8 cellular contexts compared by ENCODE assay signal in the genomic region with DNA sequence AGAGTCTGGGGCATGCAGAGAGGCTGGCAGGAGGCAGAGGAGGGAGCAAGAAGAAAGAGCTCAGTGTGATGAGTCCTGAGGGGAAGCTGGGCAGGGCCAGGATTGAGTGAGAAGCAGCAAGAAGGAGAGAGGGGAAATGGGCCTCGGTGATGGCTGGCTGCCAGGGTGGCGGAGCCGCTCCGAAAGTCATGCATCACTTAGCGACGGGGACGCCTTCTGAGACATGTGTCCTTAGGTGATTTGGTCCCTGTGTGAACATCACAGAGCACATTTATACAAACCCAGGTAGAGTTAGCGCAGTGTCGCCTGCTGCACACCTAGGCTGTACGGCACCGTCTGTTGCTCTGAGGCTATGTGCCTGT. TPM values are rescaled to one million over a fixed set of nuclear protein-coding genes. Genes with fewer than 3 reads are reported as not detected.
DNase-seq lines count a peak whose midpoint lies in the region; ATAC-seq, FAIRE-seq and TF ChIP-seq lines count a peak whose summit lies in the region.

No MANE protein-coding gene starts in this region.

- POLR2A ChIA-PET in OCI-LY7 (lab: Charles Lee), result interaction anchor here (0.9 to 1.6 kb wide), 3 partner anchors 8 to 14 kb away, joined by 3 to 4 read pairs (median 4); no protein-coding TSS in a partner anchor
- POLR2A ChIA-PET in GM12878 (lab: Charles Lee), result interaction anchor here (0.6 to 1.0 kb wide), 3 partner anchors 8 to 15 kb away, joined by 3 to 7 read pairs (median 4); a partner anchor contains a TSS

- intact Hi-C loops in OCI-LY7 (cut with micrococcal nuclease; ENCODE audit: unreplicated experiment), result loop anchor here (10.0 kb wide), 1 partner anchor 1003 kb away; no protein-coding TSS in a partner anchor
- intact Hi-C loops in GM12878 (cut with micrococcal nuclease; ENCODE audit: unreplicated experiment), result loop anchor here (10.0 kb wide), 1 partner anchor 183 kb away; no protein-coding TSS in a partner anchor
- intact Hi-C loops in sciatic nerve (cut with DNase I), result no loop called here

- H4K20me1 ChIP-seq in OCI-LY7 (ENCODE audit: insufficient read depth, low read length) (peaks cover 4% of the 10 kb centered on the region; the same call in 1 of the 2 replicates), GM12878 (ENCODE audit: control insufficient read depth, insufficient read depth) (peaks cover 11% of the 10 kb centered on the region)

- in situ Hi-C loops in GM12878 (cut with MboI), result no loop called here

- peaks cover 56% of the 10 kb centered on the region for H3K4me1 ChIP-seq in OCI-LY7 (ENCODE audit: insufficient read depth, low read length, poor library complexity, severe bottlenecking)
- peaks cover 50% of the 10 kb centered on the region for H3K4me1 ChIP-seq in GM12878 (ENCODE audit: control insufficient read depth, insufficient read depth, low read length)

- peak overlapping the region; percentile 94 for H3K4me2 ChIP-seq in OCI-LY7 (ENCODE audit: low read length)
- H3K4me2 ChIP-seq in GM12878 (ENCODE audit: control insufficient read depth, insufficient read depth), result peak overlapping the region; percentile 75

- CTCF ChIA-PET in OCI-LY7 (lab: Charles Lee; ENCODE audit: unreplicated experiment) (no interaction called here), GM12878 (lab: Yijun Ruan, JAX) (interaction anchor here (1.2 to 6.2 kb wide), 5 partner anchors 10 to 25 kb away, joined by 4 to 48 read pairs (median 5); no protein-coding TSS in a partner anchor)

- TF ChIP-seq RAD21 in GM12878 (IDR thresholded peaks at IDR 0.05; ENCODE audit: insufficient read depth, low read depth, low read length), result no peak

- no peaks in the 10 kb centered on the region for H3K9me2 ChIP-seq in OCI-LY7 (ENCODE audit: insufficient read depth, low read length)

- H3K79me2 ChIP-seq in OCI-LY7 (ENCODE audit: insufficient read depth, low read depth, low read length) (peaks cover 68% of the 10 kb centered on the region), GM12878 (ENCODE audit: control insufficient read depth, insufficient read depth, low read length) (peaks cover 77% of the 10 kb centered on the region)

- ATAC-seq in GM12878, result peak; percentile 11
- ATAC-seq in sciatic nerve, result peak; percentile 23
- ATAC-seq in HG02642 (IDR thresholded peaks at IDR 0.05; ENCODE audit: poor library complexity, unreplicated experiment), result no peak

- DNase-seq in GM10266 (ENCODE audit: extremely low spot score), result peak; percentile 49
- DNase-seq in OCI-LY7 (ENCODE audit: low spot score), result peak; percentile 56
- no peak for DNase-seq in GM12878 (ENCODE audit: low read depth, low spot score)
- no peak for DNase-seq in sciatic nerve (ENCODE audit: low spot score)
- DNase-seq in SKM-1 (lab: John Stamatoyannopoulos, UW; ENCODE audit: unreplicated experiment), result no peak
- DNase-seq in globus pallidus (ENCODE audit: low spot score), result no peak
- DNase-seq in HuH-7.5 (ENCODE audit: low spot score), result no peak

- H3K9ac ChIP-seq in GM12878 (ENCODE audit: control insufficient read depth, insufficient read depth, low read length), result peak overlapping the region; percentile 59

- no peak for TF ChIP-seq EP300 in GM12878 (IDR thresholded peaks at IDR 0.05; ENCODE audit: borderline replicate concordance in 1 of 2, control insufficient read depth in 1 of 2, low read depth in 2 of 2, low read length in 2 of 2)

- H3K4me3 ChIP-seq in OCI-LY7 (ENCODE audit: low read depth, low read length, poor library complexity, severe bottlenecking) (peak overlapping the region; percentile 64), GM12878 (peak overlapping the region; percentile 73)

- no peaks in the 10 kb centered on the region for H3K27me3 ChIP-seq in GM12878 (replicated peaks in 1 of 2; ENCODE audit: control insufficient read depth in 2 of 2, insufficient read depth in 2 of 2, low read length in 1 of 2)

- 4% methylated on average over 11 of the region's 11 CpGs for WGBS in GM12878 (ENCODE audit: insufficient coverage, insufficient replicate concordance, low lambda C conversion rate, missing lambda C conversion rate)

- no peak for TF ChIP-seq POLR2A in GM12878 (IDR thresholded peaks at IDR 0.05; ENCODE audit: low read depth, low read length)

- H3K36me3 ChIP-seq in OCI-LY7 (ENCODE audit: insufficient read depth, low read length), result peaks cover 5% of the 10 kb centered on the region; the same call in 1 of the 2 replicates
- H3K36me3 ChIP-seq in GM12878 (ENCODE audit: control insufficient read depth in 2 of 2, insufficient read depth in 2 of 2, low read length in 1 of 2), result peaks cover 3 to 7% of the 10 kb centered on the region in 2 experiments; a peak in 3 of 4 replicates

- SMC1A ChIA-PET in GM12878 (lab: Charles Lee; ENCODE audit: uncharacterized antibody, unreplicated experiment), result interaction anchor here (1.0 to 5.9 kb wide), 5 partner anchors 10 to 25 kb away, joined by 3 to 72 read pairs (median 8); a partner anchor contains a TSS

- FAIRE-seq in GM12878 (lab: Jason Lieb, UNC), result no peak

- no peaks in the 10 kb centered on the region for H3K9me3 ChIP-seq in OCI-LY7 (ENCODE audit: low read length)
- no peaks in the 10 kb centered on the region for H3K9me3 ChIP-seq in GM12878 (replicated peaks; ENCODE audit: control insufficient read depth, insufficient read depth, low read length)

- RAD21 ChIA-PET in GM12878 (lab: Charles Lee; ENCODE audit: unreplicated experiment), result interaction anchor here (0.6 to 2.0 kb wide), 6 partner anchors 9 to 25 kb away, joined by 4 to 14 read pairs (median 6); a partner anchor contains a TSS

- BruUV-seq in OCI-LY7 (replicated peaks; lab: Mats Ljungman, UMichigan), result no TSS peak
- BruUV-seq in GM12878 (replicated peaks; lab: Mats Ljungman, UMichigan), result no TSS peak

- H2AFZ ChIP-seq in OCI-LY7 (ENCODE audit: low read length) (no peak overlapping the region), GM12878 (ENCODE audit: control insufficient read depth, low read depth, low read length) (no peak overlapping the region)

- TF ChIP-seq CTCF in GM10266 (IDR thresholded peaks at IDR 0.05; ENCODE audit: control insufficient read depth, insufficient read depth, low read depth, missing control alignments) (no peak), OCI-LY7 (conservative IDR thresholded peaks at IDR 0.05; ENCODE audit: low read length) (no peak), GM12878 (IDR thresholded peaks at IDR 0.05 in 2 of 3, conservative IDR thresholded peaks at IDR 0.05 in 1 of 3; ENCODE audit: control insufficient read depth in 2 of 3, extremely low read depth in 1 of 3, insufficient read depth in 1 of 3, low read depth in 3 of 3, low read length in 3 of 3) (no peak)

- H3K27ac ChIP-seq in OCI-LY7 (ENCODE audit: low read depth, low read length, poor library complexity, severe bottlenecking) (peak overlapping the region; percentile 96), GM12878 (ENCODE audit: control insufficient read depth, insufficient read depth) (peak overlapping the region; percentile 94)

RNA-seq across cellular contexts. Expression of a gene that starts 15.1 kb away (rescaled TPM):
- total RNA-seq in OCI-LY7 (2014; rRNA removed; shearing (Covaris generic)), result 15.0 and 22.3 TPM in 2 replicates
- total RNA-seq in OCI-LY7 (2022) (43.2 and 43.9 TPM in 2 replicates), GM12878 (2014; rRNA removed) (25.2 and 27.7 TPM in 2 replicates), GM12878 (2014; rRNA removed; fragmentation: Illumina TruSeq; extraction: Trizol) (9.8 and 9.9 TPM in 2 replicates), GM12878 (2021) (44.7 and 45.5 TPM in 2 replicates), sciatic nerve (36.3 TPM)
- total RNA-seq in GM12878 (2013; cell fraction: nucleolus; rRNA removed), result 103 and 120 TPM in 2 replicates
- 16.4 TPM for polyA plus RNA-seq in GM12878 (2011; ENCODE audit: low read depth)
- polyA plus RNA-seq in GM12878 (2011; rRNA removed) (30.9 and 41.8 TPM in 2 replicates), GM12878 (2014; fragmentation: Illumina TruSeq; extraction: Trizol) (18.6 and 24.1 TPM in 2 replicates), GM12878 (2014; fragmentation: Nextera tagmentation; extraction: Ambion mirVana) (1 to 10 TPM in 1 of 2 experiments, under 1 TPM in 1; 0.63 to 2.6 TPM), GM12878 (2014; rRNA removed) (30.9 and 35.2 TPM in 2 replicates), GM12878 (2016; fragmentation: Nextera tagmentation; extraction: Ambion mirVana) (10 to 100 TPM; 27.0 to 32.9 TPM)
- 45.0 and 49.5 TPM in 2 replicates for polyA plus RNA-seq in GM12878 (2011; cell fraction: cytosol; rRNA removed)
- polyA plus RNA-seq in GM12878 (2011; cell fraction: nucleus; rRNA removed), result 43.1 and 44.1 TPM in 2 replicates
- polyA plus RNA-seq in GM12878 (2012), result 44.7 and 50.1 TPM in 2 replicates
- polyA minus RNA-seq in GM12878 (2011; rRNA and poly(A)+ RNA removed), result 39.3 and 47.8 TPM in 2 replicates
- 18.0 and 23.3 TPM in 2 replicates for polyA minus RNA-seq in GM12878 (2011; cell fraction: cytosol; rRNA and poly(A)+ RNA removed)
- polyA minus RNA-seq in GM12878 (2011; cell fraction: nucleus; rRNA and poly(A)+ RNA removed), result 34.8 and 46.1 TPM in 2 replicates

RNA-seq across cellular contexts. Expression of a gene that starts 39.5 kb away (rescaled TPM):
- total RNA-seq in OCI-LY7 (2014; rRNA removed; shearing (Covaris generic)), result 47.9 and 48.1 TPM in 2 replicates
- 34.6 and 36.6 TPM in 2 replicates for total RNA-seq in OCI-LY7 (2022)
- 35.5 and 35.9 TPM in 2 replicates for total RNA-seq in GM12878 (2013; cell fraction: nucleolus; rRNA removed)
- total RNA-seq in GM12878 (2014; rRNA removed), result 40.3 and 40.6 TPM in 2 replicates
- 30.8 and 32.6 TPM in 2 replicates for total RNA-seq in GM12878 (2014; rRNA removed; fragmentation: Illumina TruSeq; extraction: Trizol)
- 41.1 and 42.0 TPM in 2 replicates for total RNA-seq in GM12878 (2021)
- 11.5 TPM for polyA plus RNA-seq in GM12878 (2011; ENCODE audit: low read depth)
- polyA plus RNA-seq in GM12878 (2011; rRNA removed), result 25.3 and 27.8 TPM in 2 replicates
- 28.7 and 34.2 TPM in 2 replicates for polyA plus RNA-seq in GM12878 (2011; cell fraction: cytosol; rRNA removed)
- polyA plus RNA-seq in GM12878 (2011; cell fraction: nucleus; rRNA removed), result 14.9 and 21.7 TPM in 2 replicates
- polyA plus RNA-seq in GM12878 (2012), result 18.6 and 19.3 TPM in 2 replicates
- 15.3 and 26.8 TPM in 2 replicates for polyA plus RNA-seq in GM12878 (2014; fragmentation: Illumina TruSeq; extraction: Trizol)
- 1 to 10 TPM; 4.0 to 5.8 TPM for polyA plus RNA-seq in GM12878 (2014; fragmentation: Nextera tagmentation; extraction: Ambion mirVana)
- polyA plus RNA-seq in GM12878 (2014; rRNA removed), result 39.8 and 46.9 TPM in 2 replicates
- 10 to 100 TPM; 26.9 to 35.6 TPM for polyA plus RNA-seq in GM12878 (2016; fragmentation: Nextera tagmentation; extraction: Ambion mirVana)
- polyA minus RNA-seq in GM12878 (2011; rRNA and poly(A)+ RNA removed), result 37.7 and 40.8 TPM in 2 replicates
- polyA minus RNA-seq in GM12878 (2011; cell fraction: cytosol; rRNA and poly(A)+ RNA removed), result 13.1 and 15.7 TPM in 2 replicates
- 10.8 and 24.0 TPM in 2 replicates for polyA minus RNA-seq in GM12878 (2011; cell fraction: nucleus; rRNA and poly(A)+ RNA removed)
- total RNA-seq in sciatic nerve, result 27.3 TPM

Comparison
In these comparisons a context has a peak if more than half of its experiments do, and no peak if none do; other contexts are left out.
1. DNase-seq: peak in GM10266 (single experiment) and OCI-LY7 (single experiment); none in GM12878 (single experiment), sciatic nerve (single experiment), SKM-1 (single experiment), globus pallidus (single experiment) and HuH-7.5 (single experiment).